ENCODE assay signal across 20 cellular contexts in the genomic region with DNA sequence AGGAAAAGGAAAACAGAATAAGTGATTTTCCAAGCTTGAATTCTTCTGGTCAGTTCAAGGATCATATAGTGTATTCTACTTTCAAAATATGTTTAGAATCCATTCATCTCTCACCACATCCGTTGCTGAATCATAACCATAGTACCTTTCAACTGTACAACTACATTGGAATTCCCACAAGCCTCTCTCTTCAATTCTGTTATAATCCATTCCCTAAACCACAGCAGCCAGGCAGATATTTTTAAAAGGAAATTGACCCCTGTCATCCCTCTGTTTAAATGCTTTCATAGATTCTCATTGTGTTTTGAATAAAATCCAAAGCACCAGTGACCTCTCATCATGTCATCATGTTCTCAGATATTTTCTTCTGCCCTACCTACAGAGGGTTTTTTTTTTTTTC.
A peak's percentile ranks its signal among the peaks of the same experiment; 100 is the strongest.
DNase-seq lines count a peak whose midpoint lies in the region; ATAC-seq, FAIRE-seq and TF ChIP-seq lines count a peak whose summit lies in the region.
"Had no signal": no experiment of that assay in that cellular context is flagged by ENCODE, and none has a peak within 500 bp of the region (broad histone marks: within the 10 kb centered on the region; RNA-seq: fewer than 3 reads in every experiment).

No MANE protein-coding gene starts in this region.

- BruUV-seq in MCF 10A (replicated peaks; lab: Mats Ljungman, UMichigan) = no TSS peak

- no peaks in the 10 kb centered on the region for H3K4me1 Mint-ChIP-seq in MCF 10A (ENCODE audit: insufficient read depth, unreplicated experiment)
- H3K4me1 Mint-ChIP-seq: activated naive CD4-positive, alpha-beta T cell treated with anti-CD3 and anti-CD28 coated beads, Interleukin-2, amount 50 U/mL, for 24 hours; T-cell had no signal

- H3K36me3 ChIP-seq in breast epithelium = no peaks in the 10 kb centered on the region
- H3K36me3 ChIP-seq: colonic mucosa, ovary, spleen, suprapubic skin had no signal

- H3K4me1 ChIP-seq in breast epithelium = no peaks in the 10 kb centered on the region
- H3K4me1 ChIP-seq: colonic mucosa, spleen, suprapubic skin had no signal

- ATAC-seq in SK-N-SH treated with all-trans-retinoic acid at 6 μM for 48 hours (peak; percentile 89), HG03159 (IDR thresholded peaks at IDR 0.05; ENCODE audit: unreplicated experiment) (no peak)
- ATAC-seq: activated CD4-positive, CD25-positive, alpha-beta regulatory T cell treated with anti-CD3 and anti-CD28 coated beads, Interleukin-2, amount 50 U/mL, for 24 hours; T-cell had no signal

- H3K27me3 ChIP-seq in breast epithelium = no peaks in the 10 kb centered on the region
- H3K27me3 ChIP-seq: colonic mucosa, ovary, spleen, suprapubic skin had no signal

- DNase-seq in MCF 10A (ENCODE audit: unreplicated experiment) (peak; percentile 6), breast epithelium (ENCODE audit: low spot score in 2 of 2) (no peak), fibroblast of peridontal ligament (ENCODE audit: extremely low read depth) (peak; percentile 54), urothelium cell line (ENCODE audit: low spot score) (peak; percentile 19), SK-N-DZ (ENCODE audit: low spot score) (no peak)
- no peak for DNase-seq in stimulated activated CD4-positive, alpha-beta T cell treated with anti-CD3 and anti-CD28 coated beads, Interleukin-15, amount 100 ng/mL, for 24 hours
- DNase-seq: activated CD8-positive, alpha-beta memory T cell treated with anti-CD3 and anti-CD28 coated beads, Interleukin-2, amount 50 U/mL, for 48 hours; colonic mucosa; midbrain; NCI-H1105 treated with DMSO at 0.1 percent for 48 hours; ovary; spleen; T-cell had no signal

- H3K27me3 Mint-ChIP-seq in MCF 10A (ENCODE audit: insufficient read depth, unreplicated experiment) = no peaks in the 10 kb centered on the region
- H3K27me3 Mint-ChIP-seq: activated naive CD4-positive, alpha-beta T cell treated with anti-CD3 and anti-CD28 coated beads, Interleukin-2, amount 50 U/mL, for 24 hours; T-cell had no signal

- no peaks in the 10 kb centered on the region for H3K9me3 ChIP-seq in breast epithelium
- H3K9me3 ChIP-seq: colonic mucosa, ovary, spleen, suprapubic skin had no signal

- intact Hi-C loops in MCF 10A (cut with micrococcal nuclease) (no loop called here), breast epithelium (cut with DNase I; ENCODE audit: low total_unique reads) (loop anchor here (2.0 kb wide), 1 partner anchor 21 kb away; no protein-coding TSS in a partner anchor)

- no peak overlapping the region for H3K27ac Mint-ChIP-seq in MCF 10A (ENCODE audit: low read depth, unreplicated experiment)
- H3K27ac Mint-ChIP-seq: activated naive CD4-positive, alpha-beta T cell treated with anti-CD3 and anti-CD28 coated beads, Interleukin-2, amount 50 U/mL, for 24 hours; T-cell had no signal

- no peak for FAIRE-seq in urothelium cell line (lab: Jason Lieb, UNC)
- FAIRE-seq: D721Med had no signal

- H3K4me3 Mint-ChIP-seq in MCF 10A (ENCODE audit: unreplicated experiment) = no peak overlapping the region
- H3K4me3 Mint-ChIP-seq: activated naive CD4-positive, alpha-beta T cell treated with anti-CD3 and anti-CD28 coated beads, Interleukin-2, amount 50 U/mL, for 24 hours; T-cell had no signal

- POLR2A ChIA-PET in MCF 10A (lab: Yijun Ruan, JAX) = no interaction called here

- TF ChIP-seq POLR2A in breast epithelium (IDR thresholded peaks at IDR 0.05) = no peak

- CTCF ChIA-PET in MCF 10A (lab: Yijun Ruan, JAX) = no interaction called here

- TF ChIP-seq CTCF in MCF 10A (IDR thresholded peaks at IDR 0.05; ENCODE audit: unreplicated experiment) (no peak), breast epithelium (IDR thresholded peaks at IDR 0.05) (no peak)

- no peak overlapping the region for H3K27ac ChIP-seq in breast epithelium
- H3K27ac ChIP-seq: 22Rv1, colonic mucosa, ovary, spleen, suprapubic skin had no signal

- no peaks in the 10 kb centered on the region for H3K9me3 Mint-ChIP-seq in MCF 10A (ENCODE audit: unreplicated experiment)

- no peaks in the 10 kb centered on the region for H3K36me3 Mint-ChIP-seq in MCF 10A (ENCODE audit: insufficient read depth, unreplicated experiment)
- H3K36me3 Mint-ChIP-seq: activated naive CD4-positive, alpha-beta T cell treated with anti-CD3 and anti-CD28 coated beads, Interleukin-2, amount 50 U/mL, for 24 hours; T-cell had no signal

- H3K4me3 ChIP-seq in breast epithelium = no peak overlapping the region
- H3K4me3 ChIP-seq: colonic mucosa, ovary, spleen, suprapubic skin had no signal

TF ChIP-seq in SK-N-SH treated with all-trans-retinoic acid at 6 μM for 48 hours, 23 proteins besides CTCF, POLR2A, EP300 and RAD21:
- TF ChIP-seq, protein P1, sequence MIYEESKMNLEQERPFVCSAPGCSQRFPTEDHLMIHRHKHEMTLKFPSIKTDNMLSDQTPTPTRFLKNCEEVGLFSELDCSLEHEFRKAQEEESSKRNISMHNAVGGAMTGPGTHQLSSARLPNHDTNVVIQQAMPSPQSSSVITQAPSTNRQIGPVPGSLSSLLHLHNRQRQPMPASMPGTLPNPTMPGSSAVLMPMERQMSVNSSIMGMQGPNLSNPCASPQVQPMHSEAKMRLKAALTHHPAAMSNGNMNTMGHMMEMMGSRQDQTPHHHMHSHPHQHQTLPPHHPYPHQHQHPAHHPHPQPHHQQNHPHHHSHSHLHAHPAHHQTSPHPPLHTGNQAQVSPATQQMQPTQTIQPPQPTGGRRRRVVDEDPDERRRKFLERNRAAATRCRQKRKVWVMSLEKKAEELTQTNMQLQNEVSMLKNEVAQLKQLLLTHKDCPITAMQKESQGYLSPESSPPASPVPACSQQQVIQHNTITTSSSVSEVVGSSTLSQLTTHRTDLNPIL (CRISPR knock-in tag; IDR thresholded peaks at IDR 0.05; ENCODE audit: low read depth) = no peak
- TF ChIP-seq RARB (CRISPR knock-in tag; IDR thresholded peaks at IDR 0.05) = no peak
- TF ChIP-seq ZFP30 (CRISPR knock-in tag; IDR thresholded peaks at IDR 0.05) = no peak
- no peak for TF ChIP-seq ZC3H10 (CRISPR knock-in tag; IDR thresholded peaks at IDR 0.05)
- TF ChIP-seq GLIS3 (CRISPR knock-in tag; IDR thresholded peaks at IDR 0.05) = no peak
- TF ChIP-seq ZFP3 (CRISPR knock-in tag; IDR thresholded peaks at IDR 0.05) = no peak
- no peak for TF ChIP-seq ESRRG (CRISPR knock-in tag; IDR thresholded peaks at IDR 0.05)
- no peak for TF ChIP-seq SNAI2 (CRISPR knock-in tag; IDR thresholded peaks at IDR 0.05)
- no peak for TF ChIP-seq TCF4 (CRISPR knock-in tag; IDR thresholded peaks at IDR 0.05; ENCODE audit: borderline replicate concordance)
- TF ChIP-seq BACH2 (CRISPR knock-in tag; IDR thresholded peaks at IDR 0.05; ENCODE audit: borderline replicate concordance) = no peak
- TF ChIP-seq OSR1 (CRISPR knock-in tag; IDR thresholded peaks at IDR 0.05) = no peak
- no peak for TF ChIP-seq ZNF70 (CRISPR knock-in tag; IDR thresholded peaks at IDR 0.05)
- TF ChIP-seq, protein P2, sequence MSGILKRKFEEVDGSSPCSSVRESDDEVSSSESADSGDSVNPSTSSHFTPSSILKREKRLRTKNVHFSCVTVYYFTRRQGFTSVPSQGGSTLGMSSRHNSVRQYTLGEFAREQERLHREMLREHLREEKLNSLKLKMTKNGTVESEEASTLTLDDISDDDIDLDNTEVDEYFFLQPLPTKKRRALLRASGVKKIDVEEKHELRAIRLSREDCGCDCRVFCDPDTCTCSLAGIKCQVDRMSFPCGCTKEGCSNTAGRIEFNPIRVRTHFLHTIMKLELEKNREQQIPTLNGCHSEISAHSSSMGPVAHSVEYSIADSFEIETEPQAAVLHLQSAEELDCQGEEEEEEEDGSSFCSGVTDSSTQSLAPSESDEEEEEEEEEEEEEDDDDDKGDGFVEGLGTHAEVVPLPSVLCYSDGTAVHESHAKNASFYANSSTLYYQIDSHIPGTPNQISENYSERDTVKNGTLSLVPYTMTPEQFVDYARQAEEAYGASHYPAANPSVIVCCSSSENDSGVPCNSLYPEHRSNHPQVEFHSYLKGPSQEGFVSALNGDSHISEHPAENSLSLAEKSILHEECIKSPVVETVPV (CRISPR knock-in tag; IDR thresholded peaks at IDR 0.05) = no peak
- TF ChIP-seq, protein P3, sequence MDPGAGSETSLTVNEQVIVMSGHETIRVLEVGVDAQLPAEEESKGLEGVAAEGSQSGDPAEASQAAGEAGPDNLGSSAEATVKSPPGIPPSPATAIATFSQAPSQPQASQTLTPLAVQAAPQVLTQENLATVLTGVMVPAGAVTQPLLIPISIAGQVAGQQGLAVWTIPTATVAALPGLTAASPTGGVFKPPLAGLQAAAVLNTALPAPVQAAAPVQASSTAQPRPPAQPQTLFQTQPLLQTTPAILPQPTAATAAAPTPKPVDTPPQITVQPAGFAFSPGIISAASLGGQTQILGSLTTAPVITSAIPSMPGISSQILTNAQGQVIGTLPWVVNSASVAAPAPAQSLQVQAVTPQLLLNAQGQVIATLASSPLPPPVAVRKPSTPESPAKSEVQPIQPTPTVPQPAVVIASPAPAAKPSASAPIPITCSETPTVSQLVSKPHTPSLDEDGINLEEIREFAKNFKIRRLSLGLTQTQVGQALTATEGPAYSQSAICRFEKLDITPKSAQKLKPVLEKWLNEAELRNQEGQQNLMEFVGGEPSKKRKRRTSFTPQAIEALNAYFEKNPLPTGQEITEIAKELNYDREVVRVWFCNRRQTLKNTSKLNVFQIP (CRISPR knock-in tag; IDR thresholded peaks at IDR 0.05; ENCODE audit: borderline replicate concordance, low read depth) = no peak
- TF ChIP-seq, protein P4, sequence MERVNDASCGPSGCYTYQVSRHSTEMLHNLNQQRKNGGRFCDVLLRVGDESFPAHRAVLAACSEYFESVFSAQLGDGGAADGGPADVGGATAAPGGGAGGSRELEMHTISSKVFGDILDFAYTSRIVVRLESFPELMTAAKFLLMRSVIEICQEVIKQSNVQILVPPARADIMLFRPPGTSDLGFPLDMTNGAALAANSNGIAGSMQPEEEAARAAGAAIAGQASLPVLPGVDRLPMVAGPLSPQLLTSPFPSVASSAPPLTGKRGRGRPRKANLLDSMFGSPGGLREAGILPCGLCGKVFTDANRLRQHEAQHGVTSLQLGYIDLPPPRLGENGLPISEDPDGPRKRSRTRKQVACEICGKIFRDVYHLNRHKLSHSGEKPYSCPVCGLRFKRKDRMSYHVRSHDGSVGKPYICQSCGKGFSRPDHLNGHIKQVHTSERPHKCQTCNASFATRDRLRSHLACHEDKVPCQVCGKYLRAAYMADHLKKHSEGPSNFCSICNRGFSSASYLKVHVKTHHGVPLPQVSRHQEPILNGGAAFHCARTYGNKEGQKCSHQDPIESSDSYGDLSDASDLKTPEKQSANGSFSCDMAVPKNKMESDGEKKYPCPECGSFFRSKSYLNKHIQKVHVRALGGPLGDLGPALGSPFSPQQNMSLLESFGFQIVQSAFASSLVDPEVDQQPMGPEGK (CRISPR knock-in tag; IDR thresholded peaks at IDR 0.05; ENCODE audit: borderline replicate concordance) = no peak
- no peak for TF ChIP-seq ARNTL (CRISPR knock-in tag; IDR thresholded peaks at IDR 0.05; ENCODE audit: borderline replicate concordance, low read depth)
- no peak for TF ChIP-seq PPARA (CRISPR knock-in tag; IDR thresholded peaks at IDR 0.05; ENCODE audit: borderline replicate concordance)

Comparison
In these comparisons a context has a peak if more than half of its experiments do, and no peak if none do; other contexts are left out.
1. DNase-seq: peak in MCF 10A (single experiment), fibroblast of peridontal ligament (single experiment) and urothelium cell line (single experiment); none in breast epithelium (0 of 2), SK-N-DZ (single experiment) and stimulated activated CD4-positive, alpha-beta T cell treated with anti-CD3 and anti-CD28 coated beads, Interleukin-15, amount 100 ng/mL, for 24 hours (single experiment).